Comparison of ENCODE assay signal across 22 cellular contexts in the genomic region with DNA sequence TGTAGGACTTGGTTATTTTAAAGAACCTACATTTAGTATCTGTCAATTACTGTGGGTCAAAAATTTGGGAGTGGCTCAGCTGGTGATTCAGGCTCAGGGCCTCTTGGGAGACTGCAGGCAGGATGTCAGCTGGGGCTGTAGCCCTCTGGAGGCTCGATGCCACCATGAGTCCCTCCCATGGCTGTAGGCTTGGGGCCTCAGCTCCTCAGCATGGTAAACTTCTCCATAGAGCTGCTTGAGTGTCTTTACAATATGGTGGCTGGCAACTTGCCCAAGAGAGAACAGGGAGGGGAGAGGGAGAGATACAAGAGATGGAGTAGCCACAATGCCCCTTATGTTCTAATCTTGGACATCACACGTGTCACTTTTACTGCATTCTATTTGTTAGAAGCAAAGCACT.
"Had no signal": no experiment of that assay in that cellular context is flagged by ENCODE, and none has a peak within 500 bp of the region (broad histone marks: within the 10 kb centered on the region; RNA-seq: fewer than 3 reads in every experiment).

No MANE protein-coding gene starts in this region.

- H3K27ac ChIP-seq: left ventricle myocardium inferior, ovary, right atrium auricular region, right lobe of liver, skin epidermis, stomach, testis, thyroid gland, transverse colon, upper lobe of left lung had no signal

- DNase-seq: islet precursor cell; left ventricle myocardium inferior; mesendoderm; naive B cell; natural killer cell; nephron progenitor cell; ovary; right lobe of liver; stimulated activated CD4-positive, alpha-beta T cell treated with anti-CD3 and anti-CD28 coated beads, Interleukin-12 subunit alpha, Interleukin-12 subunit beta, amount 100 ng/mL, for 4 hours; stimulated activated CD4-positive, alpha-beta T cell treated with anti-CD3 and anti-CD28 coated beads, Interleukin-15, amount 100 ng/mL, for 24 hours; stimulated activated CD4-positive, alpha-beta T cell treated with anti-CD3 and anti-CD28 coated beads, Interleukin-2, amount 100 ng/mL, for 24 hours; stimulated activated CD4-positive, alpha-beta T cell treated with anti-CD3 and anti-CD28 coated beads, Interleukin-4, amount 100 ng/mL, for 1 hour; stimulated activated naive B cell treated with anti-CD40 and anti-IgM and Interleukin-4, amounts not matched to agents 10 μg/mL and 1 μg/mL and 100 μg/mL, for 72 hours; stimulated activated naive CD8-positive, alpha-beta T cell treated with anti-CD3 and anti-CD28 coated beads, Interleukin-15, Interleukin-2, amounts not matched to agents 100 U/mL and 50 U/mL, for 24 hours; stomach; testis; thyroid gland; transverse colon; upper lobe of left lung had no signal

- H3K9me3 ChIP-seq: left ventricle myocardium inferior, ovary, right atrium auricular region, right lobe of liver, stomach, testis, thyroid gland, transverse colon, upper lobe of left lung had no signal

- H3K36me3 ChIP-seq: left ventricle myocardium inferior, ovary, right atrium auricular region, right lobe of liver, stomach, thyroid gland, transverse colon, upper lobe of left lung had no signal

- H3K27me3 ChIP-seq: ovary, right atrium auricular region, right lobe of liver, stomach, testis, thyroid gland, transverse colon, upper lobe of left lung had no signal

- ATAC-seq: natural killer cell; right lobe of liver; stimulated activated naive B cell treated with anti-CD40 and anti-IgM and Interleukin-4, amounts not matched to agents 10 μg/mL and 1 μg/mL and 100 μg/mL, for 72 hours; stimulated activated naive CD8-positive, alpha-beta T cell treated with anti-CD3 and anti-CD28 coated beads, Interleukin-15, Interleukin-2, amounts not matched to agents 100 U/mL and 50 U/mL, for 24 hours had no signal

- H3K4me1 ChIP-seq: left ventricle myocardium inferior, right atrium auricular region, right lobe of liver, stomach, testis, transverse colon, upper lobe of left lung had no signal

- H3K4me3 ChIP-seq: left ventricle myocardium inferior, lung, ovary, right atrium auricular region, right lobe of liver, skin epidermis, stomach, testis, thyroid gland, transverse colon, upper lobe of left lung had no signal
